ENCODE assay signal across 1 cellular context in genomic region chr19:10106100-10106936, GRCh38.
A peak's percentile ranks its signal among the peaks of the same experiment; 100 is the strongest.
TF ChIP-seq lines count a peak whose summit lies in the region.

Gene PPAN, plus strand, starts transcription at chr19:10106362. Its CDS starts 33 bp downstream, at chr19:10106395.

TF ChIP-seq in K562, 482 proteins besides CTCF, POLR2A, EP300 and RAD21 (continued from another document and continues in another):
- TF ChIP-seq, protein P1, sequence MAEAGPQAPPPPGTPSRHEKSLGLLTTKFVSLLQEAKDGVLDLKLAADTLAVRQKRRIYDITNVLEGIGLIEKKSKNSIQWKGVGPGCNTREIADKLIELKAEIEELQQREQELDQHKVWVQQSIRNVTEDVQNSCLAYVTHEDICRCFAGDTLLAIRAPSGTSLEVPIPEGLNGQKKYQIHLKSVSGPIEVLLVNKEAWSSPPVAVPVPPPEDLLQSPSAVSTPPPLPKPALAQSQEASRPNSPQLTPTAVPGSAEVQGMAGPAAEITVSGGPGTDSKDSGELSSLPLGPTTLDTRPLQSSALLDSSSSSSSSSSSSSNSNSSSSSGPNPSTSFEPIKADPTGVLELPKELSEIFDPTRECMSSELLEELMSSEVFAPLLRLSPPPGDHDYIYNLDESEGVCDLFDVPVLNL (CRISPR knock-in tag; IDR thresholded peaks at IDR 0.05; ENCODE audit: low read depth), result no peak
- TF ChIP-seq ZNF121 (CRISPR knock-in tag; conservative IDR thresholded peaks at IDR 0.05), result no peak
- no peak for TF ChIP-seq HIVEP1 (CRISPR knock-in tag; IDR thresholded peaks at IDR 0.05)
- TF ChIP-seq TARDBP (IDR thresholded peaks at IDR 0.05), result no peak
- peak; percentile 96 for TF ChIP-seq SIN3B (IDR thresholded peaks at IDR 0.05; ENCODE audit: low read depth)
- TF ChIP-seq CREB3 (tag; conservative IDR thresholded peaks at IDR 0.05; ENCODE audit: low read depth), result no peak
- TF ChIP-seq HDAC3 (IDR thresholded peaks at IDR 0.05; ENCODE audit: borderline replicate concordance, partially characterized antibody), result no peak
- TF ChIP-seq MCM3 (IDR thresholded peaks at IDR 0.05), result no peak
- no peak for TF ChIP-seq MAFF (IDR thresholded peaks at IDR 0.05; ENCODE audit: low read length)
- TF ChIP-seq ATF3 (IDR thresholded peaks at IDR 0.05), result no peak
- no peak for TF ChIP-seq ATF3 (CRISPR knock-in tag; conservative IDR thresholded peaks at IDR 0.05)
- peak; percentile 99 for TF ChIP-seq PHF20 (IDR thresholded peaks at IDR 0.05; ENCODE audit: partially characterized antibody)
- peak; percentile 79; the same call in 1 of the 2 replicates for TF ChIP-seq SREBF1 (IDR thresholded peaks at IDR 0.05; ENCODE audit: borderline replicate concordance, low read depth, low read length)
- peak; percentile 88 for TF ChIP-seq NEUROD1 (IDR thresholded peaks at IDR 0.05; ENCODE audit: borderline replicate concordance, low read depth, low read length, partially characterized antibody)
- TF ChIP-seq, protein P2, sequence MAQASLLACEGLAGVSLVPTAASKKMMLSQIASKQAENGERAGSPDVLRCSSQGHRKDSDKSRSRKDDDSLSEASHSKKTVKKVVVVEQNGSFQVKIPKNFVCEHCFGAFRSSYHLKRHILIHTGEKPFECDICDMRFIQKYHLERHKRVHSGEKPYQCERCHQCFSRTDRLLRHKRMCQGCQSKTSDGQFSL (CRISPR knock-in tag; IDR thresholded peaks at IDR 0.05), result no peak
- TF ChIP-seq, protein P2 (tag; IDR thresholded peaks at IDR 0.05), result no peak
- peak; percentile 84; the same call in 1 of the 2 replicates for TF ChIP-seq FOXJ2 (tag; IDR thresholded peaks at IDR 0.05)
- TF ChIP-seq FOXM1 (IDR thresholded peaks at IDR 0.05; ENCODE audit: low read depth), result no peak
- TF ChIP-seq FOXM1 (CRISPR knock-in tag; IDR thresholded peaks at IDR 0.05; ENCODE audit: low read depth), result 0 out of 2 replicates have a peak, but pooled peaks have one; percentile 8
- TF ChIP-seq ZNF589 (CRISPR knock-in tag; IDR thresholded peaks at IDR 0.05; ENCODE audit: low read depth), result no peak
- no peak for TF ChIP-seq ZNF707 (CRISPR knock-in tag; conservative IDR thresholded peaks at IDR 0.05)
- TF ChIP-seq POLR2G (IDR thresholded peaks at IDR 0.05; ENCODE audit: low read depth, low read length), result peak; percentile 94
- TF ChIP-seq BHLHE40 (IDR thresholded peaks at IDR 0.05; ENCODE audit: low read length), result peak; percentile 66
- TF ChIP-seq ZBTB2 (IDR thresholded peaks at IDR 0.05), result peak; percentile 73; the same call in 1 of the 2 replicates
- TF ChIP-seq WHSC1 (IDR thresholded peaks at IDR 0.05; ENCODE audit: low read length), result no peak
- TF ChIP-seq SMAD3 (CRISPR knock-in tag; conservative IDR thresholded peaks at IDR 0.05), result no peak
- TF ChIP-seq SRSF1 (IDR thresholded peaks at IDR 0.05; ENCODE audit: low read depth, low read length), result no peak
- TF ChIP-seq ZEB2 (IDR thresholded peaks at IDR 0.05), result no peak
- TF ChIP-seq TAF1 (IDR thresholded peaks at IDR 0.05; ENCODE audit: control insufficient read depth, extremely low read depth, insufficient read depth, low read length, severe bottlenecking), result peak; percentile 74
- peak; percentile 100 for TF ChIP-seq RBM22 (IDR thresholded peaks at IDR 0.05; ENCODE audit: low read depth, low read length, poor library complexity, severe bottlenecking)
- no peak for TF ChIP-seq ZNF23 (CRISPR knock-in tag; IDR thresholded peaks at IDR 0.05)
- TF ChIP-seq ETV1 (tag; conservative IDR thresholded peaks at IDR 0.05; ENCODE audit: low read depth), result peak; percentile 67
- TF ChIP-seq NR2C2 (CRISPR knock-in tag; IDR thresholded peaks at IDR 0.05), result peak; percentile 62; the same call in 1 of the 2 replicates
- TF ChIP-seq NR2C2 (tag; IDR thresholded peaks at IDR 0.05), result peak; percentile 51
- peak; percentile 89 for TF ChIP-seq THAP12 (CRISPR knock-in tag; IDR thresholded peaks at IDR 0.05)
- TF ChIP-seq NRF1 (conservative IDR thresholded peaks at IDR 0.05 in 1 of 2, IDR thresholded peaks at IDR 0.05 in 1 of 2), result peak; percentile 95 to 96
- TF ChIP-seq, protein P3, sequence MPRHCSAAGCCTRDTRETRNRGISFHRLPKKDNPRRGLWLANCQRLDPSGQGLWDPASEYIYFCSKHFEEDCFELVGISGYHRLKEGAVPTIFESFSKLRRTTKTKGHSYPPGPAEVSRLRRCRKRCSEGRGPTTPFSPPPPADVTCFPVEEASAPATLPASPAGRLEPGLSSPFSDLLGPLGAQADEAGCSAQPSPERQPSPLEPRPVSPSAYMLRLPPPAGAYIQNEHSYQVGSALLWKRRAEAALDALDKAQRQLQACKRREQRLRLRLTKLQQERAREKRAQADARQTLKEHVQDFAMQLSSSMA (CRISPR knock-in tag; IDR thresholded peaks at IDR 0.05), result no peak
- no peak for TF ChIP-seq ZNF77 (CRISPR knock-in tag; IDR thresholded peaks at IDR 0.05)
- TF ChIP-seq, protein P4, sequence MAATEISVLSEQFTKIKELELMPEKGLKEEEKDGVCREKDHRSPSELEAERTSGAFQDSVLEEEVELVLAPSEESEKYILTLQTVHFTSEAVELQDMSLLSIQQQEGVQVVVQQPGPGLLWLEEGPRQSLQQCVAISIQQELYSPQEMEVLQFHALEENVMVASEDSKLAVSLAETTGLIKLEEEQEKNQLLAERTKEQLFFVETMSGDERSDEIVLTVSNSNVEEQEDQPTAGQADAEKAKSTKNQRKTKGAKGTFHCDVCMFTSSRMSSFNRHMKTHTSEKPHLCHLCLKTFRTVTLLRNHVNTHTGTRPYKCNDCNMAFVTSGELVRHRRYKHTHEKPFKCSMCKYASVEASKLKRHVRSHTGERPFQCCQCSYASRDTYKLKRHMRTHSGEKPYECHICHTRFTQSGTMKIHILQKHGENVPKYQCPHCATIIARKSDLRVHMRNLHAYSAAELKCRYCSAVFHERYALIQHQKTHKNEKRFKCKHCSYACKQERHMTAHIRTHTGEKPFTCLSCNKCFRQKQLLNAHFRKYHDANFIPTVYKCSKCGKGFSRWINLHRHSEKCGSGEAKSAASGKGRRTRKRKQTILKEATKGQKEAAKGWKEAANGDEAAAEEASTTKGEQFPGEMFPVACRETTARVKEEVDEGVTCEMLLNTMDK (IDR thresholded peaks at IDR 0.05; ENCODE audit: borderline replicate concordance, insufficient read depth, low read depth, low read length, poor library complexity, severe bottlenecking), result no peak
- TF ChIP-seq, protein P5, sequence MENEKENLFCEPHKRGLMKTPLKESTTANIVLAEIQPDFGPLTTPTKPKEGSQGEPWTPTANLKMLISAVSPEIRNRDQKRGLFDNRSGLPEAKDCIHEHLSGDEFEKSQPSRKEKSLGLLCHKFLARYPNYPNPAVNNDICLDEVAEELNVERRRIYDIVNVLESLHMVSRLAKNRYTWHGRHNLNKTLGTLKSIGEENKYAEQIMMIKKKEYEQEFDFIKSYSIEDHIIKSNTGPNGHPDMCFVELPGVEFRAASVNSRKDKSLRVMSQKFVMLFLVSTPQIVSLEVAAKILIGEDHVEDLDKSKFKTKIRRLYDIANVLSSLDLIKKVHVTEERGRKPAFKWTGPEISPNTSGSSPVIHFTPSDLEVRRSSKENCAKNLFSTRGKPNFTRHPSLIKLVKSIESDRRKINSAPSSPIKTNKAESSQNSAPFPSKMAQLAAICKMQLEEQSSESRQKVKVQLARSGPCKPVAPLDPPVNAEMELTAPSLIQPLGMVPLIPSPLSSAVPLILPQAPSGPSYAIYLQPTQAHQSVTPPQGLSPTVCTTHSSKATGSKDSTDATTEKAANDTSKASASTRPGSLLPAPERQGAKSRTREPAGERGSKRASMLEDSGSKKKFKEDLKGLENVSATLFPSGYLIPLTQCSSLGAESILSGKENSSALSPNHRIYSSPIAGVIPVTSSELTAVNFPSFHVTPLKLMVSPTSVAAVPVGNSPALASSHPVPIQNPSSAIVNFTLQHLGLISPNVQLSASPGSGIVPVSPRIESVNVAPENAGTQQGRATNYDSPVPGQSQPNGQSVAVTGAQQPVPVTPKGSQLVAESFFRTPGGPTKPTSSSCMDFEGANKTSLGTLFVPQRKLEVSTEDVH (IDR thresholded peaks at IDR 0.05; ENCODE audit: low read depth, partially characterized antibody), result peak; percentile 94
- no peak for TF ChIP-seq HMG20B (CRISPR knock-in tag; IDR thresholded peaks at IDR 0.05)
- TF ChIP-seq HLTF (IDR thresholded peaks at IDR 0.05), result no peak
- TF ChIP-seq, protein P6, sequence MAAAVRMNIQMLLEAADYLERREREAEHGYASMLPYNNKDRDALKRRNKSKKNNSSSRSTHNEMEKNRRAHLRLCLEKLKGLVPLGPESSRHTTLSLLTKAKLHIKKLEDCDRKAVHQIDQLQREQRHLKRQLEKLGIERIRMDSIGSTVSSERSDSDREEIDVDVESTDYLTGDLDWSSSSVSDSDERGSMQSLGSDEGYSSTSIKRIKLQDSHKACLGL (CRISPR knock-in tag; IDR thresholded peaks at IDR 0.05; ENCODE audit: borderline replicate concordance, poor library complexity, severe bottlenecking), result peak; percentile 97
- TF ChIP-seq ZBED1 (IDR thresholded peaks at IDR 0.05), result no peak
- peak; percentile 90 for TF ChIP-seq ESRRA (IDR thresholded peaks at IDR 0.05; ENCODE audit: borderline replicate concordance, low read depth)
- TF ChIP-seq, protein P7, sequence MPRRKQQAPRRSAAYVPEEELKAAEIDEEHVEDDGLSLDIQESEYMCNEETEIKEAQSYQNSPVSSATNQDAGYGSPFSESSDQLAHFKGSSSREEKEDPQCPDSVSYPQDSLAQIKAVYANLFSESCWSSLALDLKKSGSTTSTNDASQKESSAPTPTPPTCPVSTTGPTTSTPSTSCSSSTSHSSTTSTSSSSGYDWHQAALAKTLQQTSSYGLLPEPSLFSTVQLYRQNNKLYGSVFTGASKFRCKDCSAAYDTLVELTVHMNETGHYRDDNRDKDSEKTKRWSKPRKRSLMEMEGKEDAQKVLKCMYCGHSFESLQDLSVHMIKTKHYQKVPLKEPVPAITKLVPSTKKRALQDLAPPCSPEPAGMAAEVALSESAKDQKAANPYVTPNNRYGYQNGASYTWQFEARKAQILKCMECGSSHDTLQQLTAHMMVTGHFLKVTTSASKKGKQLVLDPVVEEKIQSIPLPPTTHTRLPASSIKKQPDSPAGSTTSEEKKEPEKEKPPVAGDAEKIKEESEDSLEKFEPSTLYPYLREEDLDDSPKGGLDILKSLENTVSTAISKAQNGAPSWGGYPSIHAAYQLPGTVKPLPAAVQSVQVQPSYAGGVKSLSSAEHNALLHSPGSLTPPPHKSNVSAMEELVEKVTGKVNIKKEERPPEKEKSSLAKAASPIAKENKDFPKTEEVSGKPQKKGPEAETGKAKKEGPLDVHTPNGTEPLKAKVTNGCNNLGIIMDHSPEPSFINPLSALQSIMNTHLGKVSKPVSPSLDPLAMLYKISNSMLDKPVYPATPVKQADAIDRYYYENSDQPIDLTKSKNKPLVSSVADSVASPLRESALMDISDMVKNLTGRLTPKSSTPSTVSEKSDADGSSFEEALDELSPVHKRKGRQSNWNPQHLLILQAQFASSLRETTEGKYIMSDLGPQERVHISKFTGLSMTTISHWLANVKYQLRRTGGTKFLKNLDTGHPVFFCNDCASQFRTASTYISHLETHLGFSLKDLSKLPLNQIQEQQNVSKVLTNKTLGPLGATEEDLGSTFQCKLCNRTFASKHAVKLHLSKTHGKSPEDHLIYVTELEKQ (CRISPR knock-in tag; IDR thresholded peaks at IDR 0.05), result no peak
- no peak for TF ChIP-seq KAT2B (IDR thresholded peaks at IDR 0.05; ENCODE audit: low read depth, low read length)
